ENCODE assay signal across 11 cellular contexts in genomic region chr5:141913560-141913959, GRCh38. TPM values are rescaled to one million over a fixed set of nuclear protein-coding genes. Genes with fewer than 3 reads are reported as not detected.
DNase-seq lines count a peak whose midpoint lies in the region; ATAC-seq and TF ChIP-seq lines count a peak whose summit lies in the region.
"Had no signal": no experiment of that assay in that cellular context is flagged by ENCODE, and none has a peak within 500 bp of the region (broad histone marks: within the 10 kb centered on the region; RNA-seq: fewer than 3 reads in every experiment).

No MANE protein-coding gene starts in this region.

- H3K27me3 ChIP-seq in skeletal muscle tissue (ENCODE audit: control insufficient read depth in 3 of 3, insufficient read depth in 3 of 3, low read length in 3 of 3) (peaks cover 4 to 5% (median 4%) of the 10 kb centered on the region in 3 donors), prostate gland (replicated peaks; ENCODE audit: insufficient read depth) (peaks cover 5% of the 10 kb centered on the region)

- no peak overlapping the region for H3K27ac Mint-ChIP-seq in activated B cell treated with CpG ODN at 0.5 μM for 24 hours

- no peak for TF ChIP-seq POLR2A in prostate gland (IDR thresholded peaks at IDR 0.05)

- H3K4me3 ChIP-seq in iPS-18c (ENCODE audit: insufficient read depth, low read depth, low read length), result peak overlapping the region; percentile 53
- peak overlapping the region; percentile 50 to 70 (median 59) for H3K4me3 ChIP-seq in skeletal muscle tissue (ENCODE audit: low read length in 3 of 3)
- H3K4me3 ChIP-seq in prostate gland, result no peak overlapping the region

- H3K9me3 ChIP-seq in iPS-18c (ENCODE audit: control insufficient read depth, insufficient read depth, low read length), result no peaks in the 10 kb centered on the region
- H3K9me3 ChIP-seq in skeletal muscle tissue (ENCODE audit: control insufficient read depth in 3 of 3, low read length in 3 of 3), result no peaks in the 10 kb centered on the region
- H3K9me3 ChIP-seq in prostate gland, result no peaks in the 10 kb centered on the region
- H3K9me3 ChIP-seq: transverse colon had no signal

- H3K4me1 ChIP-seq in skeletal muscle tissue (ENCODE audit: control insufficient read depth in 3 of 3, insufficient read depth in 3 of 3, low read length in 3 of 3) (peaks cover 4 to 11% (median 7%) of the 10 kb centered on the region in 3 donors), prostate gland (replicated peaks) (peaks cover 4% of the 10 kb centered on the region)

- H3K27me3 Mint-ChIP-seq in activated B cell treated with CpG ODN at 0.5 μM for 24 hours, result peaks cover 8% of the 10 kb centered on the region

- peak overlapping the region; percentile 72 for H3K4me3 Mint-ChIP-seq in activated B cell treated with CpG ODN at 0.5 μM for 24 hours

- peaks cover 40% of the 10 kb centered on the region for H3K4me1 Mint-ChIP-seq in activated B cell treated with CpG ODN at 0.5 μM for 24 hours

- peak; percentile 36 for DNase-seq in DMS 273 (lab: John Stamatoyannopoulos, UW; ENCODE audit: unreplicated experiment)
- DNase-seq in DMS 273 treated with DMSO at 0.1 percent for 48 hours (lab: John Stamatoyannopoulos, UW), result no peak
- no peak for DNase-seq in activated B cell treated with CpG ODN at 0.5 μM for 24 hours
- DNase-seq in NCI-H345 treated with DMSO at 0.1 percent for 48 hours (lab: John Stamatoyannopoulos, UW; ENCODE audit: unreplicated experiment), result no peak
- DNase-seq in SIG-M5 (lab: John Stamatoyannopoulos, UW), result no peak
- DNase-seq in prostate gland (ENCODE audit: low spot score), result no peak

- no peaks in the 10 kb centered on the region for H3K36me3 Mint-ChIP-seq in activated B cell treated with CpG ODN at 0.5 μM for 24 hours (ENCODE audit: low read depth)

- peak overlapping the region; percentile 54 to 70 (median 58) for H3K9ac ChIP-seq in skeletal muscle tissue (ENCODE audit: low read depth in 1 of 3, low read length in 3 of 3)
- H3K9ac ChIP-seq: KMS-11 had no signal

- intact Hi-C loops in activated B cell treated with CpG ODN at 0.5 μM for 24 hours (cut with micrococcal nuclease), result no loop called here
- intact Hi-C loops in prostate gland (cut with DNase I), result no loop called here

- H3K27ac ChIP-seq in skeletal muscle tissue (ENCODE audit: low read depth, low read length) (no peak overlapping the region), prostate gland (no peak overlapping the region)
- H3K27ac ChIP-seq: 22Rv1, KMS-11, transverse colon had no signal

- no peaks in the 10 kb centered on the region for H3K9me3 Mint-ChIP-seq in activated B cell treated with CpG ODN at 0.5 μM for 24 hours

- WGBS in prostate gland, result 17% methylated on average over 10 of the region's 10 CpGs

- CTCF ChIA-PET in activated B cell treated with CpG ODN at 0.5 μM for 24 hours (lab: Charles Lee), result interaction anchor here (1.5 to 1.7 kb wide), 3 partner anchors 34 to 221 kb away, joined by 6 to 10 read pairs (median 9); no protein-coding TSS in a partner anchor

- ATAC-seq in activated B cell treated with CpG ODN at 0.5 μM for 24 hours (ENCODE audit: low read depth), result no peak

- no peaks in the 10 kb centered on the region for H3K36me3 ChIP-seq in skeletal muscle tissue (ENCODE audit: control insufficient read depth in 3 of 3, insufficient read depth in 3 of 3, low read length in 3 of 3)
- H3K36me3 ChIP-seq in prostate gland, result no peaks in the 10 kb centered on the region
- H3K36me3 ChIP-seq: transverse colon had no signal

- POLR2A ChIA-PET in activated B cell treated with CpG ODN at 0.5 μM for 24 hours (lab: Charles Lee), result interaction anchor here (1.1 to 2.3 kb wide), 2 partner anchors 10 kb away, joined by 3 to 24 read pairs; partner anchors contain the start of gene DELE1

- TF ChIP-seq CTCF in activated B cell treated with CpG ODN at 0.5 μM for 24 hours (IDR thresholded peaks at IDR 0.05) (no peak), prostate gland (IDR thresholded peaks at IDR 0.05) (no peak)

RNA-seq across cellular contexts. Expression of gene DELE1, which starts 10.1 kb away (rescaled TPM):
- 95.0 and 114 TPM in 2 replicates for total RNA-seq in activated B cell treated with CpG ODN at 0.5 μM for 24 hours
- total RNA-seq in skeletal muscle tissue, result 42.3 TPM
- 10 to 100 TPM; 66.7 to 98.1 TPM for total RNA-seq in prostate gland

RNA-seq across cellular contexts. Expression of gene PCDH1, which starts 35.4 kb away (rescaled TPM):
- total RNA-seq in activated B cell treated with CpG ODN at 0.5 μM for 24 hours (not detected in 2 replicates), skeletal muscle tissue (20.9 TPM), prostate gland (10 to 100 TPM; 49.2 to 81.1 TPM)

RNA-seq across cellular contexts. Expression of gene PCDH12, which starts 44.4 kb away (rescaled TPM):
- total RNA-seq in activated B cell treated with CpG ODN at 0.5 μM for 24 hours (not detected in 2 replicates), skeletal muscle tissue (12.0 TPM), prostate gland (1 to 10 TPM in 1 of 2 donors, under 1 TPM in 1; 0.82 to 1.4 TPM)

RNA-seq across cellular contexts. Expression of gene RNF14, which starts 55.3 kb away (rescaled TPM):
- total RNA-seq in activated B cell treated with CpG ODN at 0.5 μM for 24 hours, result 30.0 and 30.4 TPM in 2 replicates
- total RNA-seq in skeletal muscle tissue, result 44.4 TPM
- total RNA-seq in prostate gland, result 10 to 100 TPM; 40.8 to 66.9 TPM

Comparison
In these comparisons a context has a peak if more than half of its experiments do, and no peak if none do; other contexts are left out.
1. H3K4me3 ChIP-seq: peak in iPS-18c (single experiment) and skeletal muscle tissue (3 of 3); none in prostate gland (0 of 2).
2. RNA of gene PCDH1, which starts 35.4 kb away (total RNA-seq): 49.2 to 81.1 TPM in prostate gland and 20.9 TPM in skeletal muscle tissue (single experiment); not detected in activated B cell treated with CpG ODN at 0.5 μM for 24 hours; every median in the first group is over 10 times any median in the second.